Comparison of ENCODE assay signal across 8 cellular contexts in the genomic region with DNA sequence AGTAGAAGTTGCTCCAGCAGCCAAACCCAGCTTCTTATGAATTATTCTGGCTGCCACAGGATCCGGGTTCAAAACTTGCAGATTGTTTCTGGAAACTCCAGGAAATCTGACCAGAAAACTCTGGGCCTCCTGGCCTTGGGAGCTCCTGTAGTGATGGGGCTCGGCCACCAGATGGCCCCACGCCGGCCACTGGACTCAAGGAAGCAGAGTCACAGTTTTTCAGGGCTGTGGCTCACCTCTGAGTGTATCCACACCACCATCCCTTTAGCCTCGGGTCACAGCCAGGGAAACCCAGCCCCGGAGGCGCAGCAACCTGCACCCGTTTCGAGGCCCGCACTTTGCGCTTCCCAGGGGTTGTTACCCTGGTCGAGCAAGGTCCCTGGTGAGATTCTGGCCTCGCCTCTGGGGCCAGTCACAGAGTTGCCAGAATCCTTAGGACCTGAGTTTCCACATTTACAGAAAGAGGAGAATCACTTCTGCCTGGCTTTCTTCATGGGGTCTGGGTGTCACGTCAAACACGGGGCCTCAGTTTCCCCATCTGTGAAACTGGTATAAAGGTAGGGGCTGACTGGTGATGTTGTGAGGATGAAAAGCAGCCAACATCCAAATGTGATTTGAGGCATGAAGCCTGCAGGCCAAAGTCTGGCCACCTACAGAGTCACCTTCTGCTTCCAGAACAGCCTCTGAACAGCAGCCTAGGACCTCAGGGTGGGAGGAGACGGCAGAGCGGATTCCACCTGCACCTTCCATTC. TPM values are rescaled to one million over a fixed set of nuclear protein-coding genes. Genes with fewer than 3 reads are reported as not detected.
DNase-seq lines count a peak whose midpoint lies in the region; ATAC-seq, FAIRE-seq and TF ChIP-seq lines count a peak whose summit lies in the region.

No MANE protein-coding gene starts in this region.

- DNase-seq in BE2C: peak; percentile 83
- peak; percentile 86 for DNase-seq in GM19239 (ENCODE audit: insufficient read length, low spot score)
- peak; percentile 46 to 58 for DNase-seq in activated T-cell treated with anti-CD3 and anti-CD28 coated beads, Interleukin-2, amount 50 U/mL, for 72 hours
- peak; percentile 51 for DNase-seq in germinal center (ENCODE audit: low spot score)
- DNase-seq in omental fat pad (ENCODE audit: low spot score): peak; percentile 54

- H3K36me3 Mint-ChIP-seq in activated T-cell treated with anti-CD3 and anti-CD28 coated beads, Interleukin-2, amount 50 U/mL, for 72 hours (ENCODE audit: insufficient read depth in 2 of 2): no peaks in the 10 kb centered on the region

- H3K4me2 ChIP-seq in OCI-LY1 (ENCODE audit: low read length): no peak overlapping the region

- peak; percentile 46 to 47 for ATAC-seq in activated T-cell treated with anti-CD3 and anti-CD28 coated beads, Interleukin-2, amount 50 U/mL, for 72 hours (replicated peaks in 1 of 2)
- peak; percentile 76 for ATAC-seq in omental fat pad (ENCODE audit: low FRiP score)
- ATAC-seq in GM21825 (IDR thresholded peaks at IDR 0.05; ENCODE audit: unreplicated experiment): no peak
- no peak for ATAC-seq in GM21526 (IDR thresholded peaks at IDR 0.05; ENCODE audit: low FRiP score, unreplicated experiment)

- no peaks in the 10 kb centered on the region for H3K9me2 ChIP-seq in OCI-LY1 (ENCODE audit: low read depth, low read length)

- H3K27ac Mint-ChIP-seq in activated T-cell treated with anti-CD3 and anti-CD28 coated beads, Interleukin-2, amount 50 U/mL, for 72 hours: no peak overlapping the region

- H2AFZ ChIP-seq in OCI-LY1 (ENCODE audit: low read length): no peak overlapping the region

- no peaks in the 10 kb centered on the region for H3K79me2 ChIP-seq in OCI-LY1 (ENCODE audit: insufficient read depth, low read length)

- H3K36me3 ChIP-seq in BE2C (peaks cover 27% of the 10 kb centered on the region), OCI-LY1 (ENCODE audit: insufficient read depth, low read length) (no peaks in the 10 kb centered on the region)

- no peak overlapping the region for H3K4me3 Mint-ChIP-seq in activated T-cell treated with anti-CD3 and anti-CD28 coated beads, Interleukin-2, amount 50 U/mL, for 72 hours

- H4K20me1 ChIP-seq in OCI-LY1 (ENCODE audit: insufficient read depth, low read length): no peaks in the 10 kb centered on the region

- H3K9ac ChIP-seq in OCI-LY1 (ENCODE audit: low read length): no peak overlapping the region

- H3K9me3 ChIP-seq in BE2C (no peaks in the 10 kb centered on the region), OCI-LY1 (ENCODE audit: low read length) (no peaks in the 10 kb centered on the region)

- H3K27me3 ChIP-seq in BE2C: no peaks in the 10 kb centered on the region
- H3K27me3 ChIP-seq in OCI-LY1 (ENCODE audit: insufficient read depth, low read length): no peaks in the 10 kb centered on the region

- TF ChIP-seq CTCF in BE2C (IDR thresholded peaks at IDR 0.05; ENCODE audit: low read depth, low read length) (peak; percentile 93), OCI-LY1 (IDR thresholded peaks at IDR 0.05; ENCODE audit: low read length) (peak; percentile 81), omental fat pad (IDR thresholded peaks at IDR 0.05) (peak in 1 of 3 donors; percentile 36)

- no peaks in the 10 kb centered on the region for H3K4me1 Mint-ChIP-seq in activated T-cell treated with anti-CD3 and anti-CD28 coated beads, Interleukin-2, amount 50 U/mL, for 72 hours (ENCODE audit: low read depth)

- peaks cover 29% of the 10 kb centered on the region for H3K27me3 Mint-ChIP-seq in activated T-cell treated with anti-CD3 and anti-CD28 coated beads, Interleukin-2, amount 50 U/mL, for 72 hours (ENCODE audit: low read depth)

- no peaks in the 10 kb centered on the region for H3F3A ChIP-seq in OCI-LY1 (ENCODE audit: insufficient read depth, low read length)

- no peaks in the 10 kb centered on the region for H3K9me3 Mint-ChIP-seq in activated T-cell treated with anti-CD3 and anti-CD28 coated beads, Interleukin-2, amount 50 U/mL, for 72 hours

- FAIRE-seq in GM19239 (lab: Jason Lieb, UNC): no peak

- H3K27ac ChIP-seq in OCI-LY1 (ENCODE audit: low read depth, low read length, poor library complexity, severe bottlenecking): no peak overlapping the region

- H3K4me3 ChIP-seq in BE2C (ENCODE audit: low read depth, low read length) (no peak overlapping the region), OCI-LY1 (ENCODE audit: low read depth, low read length, poor library complexity, severe bottlenecking) (no peak overlapping the region)

- peaks cover 41% of the 10 kb centered on the region for H3K4me1 ChIP-seq in BE2C
- peaks cover 9% of the 10 kb centered on the region for H3K4me1 ChIP-seq in OCI-LY1 (ENCODE audit: insufficient read depth, low read length, severe bottlenecking)

RNA-seq across cellular contexts. Expression of gene LCTL, which starts 53.5 kb away (rescaled TPM):
- polyA plus RNA-seq in BE2C (2012; ENCODE audit: insufficient read depth, insufficient read length, low read depth): not detected
- total RNA-seq in activated T-cell treated with anti-CD3 and anti-CD28 coated beads, Interleukin-2, amount 50 U/mL, for 72 hours: not detected
- not detected for total RNA-seq in omental fat pad

Comparison
In these comparisons a context has a peak if more than half of its experiments do, and no peak if none do; other contexts are left out.
1. ATAC-seq: peak in activated T-cell treated with anti-CD3 and anti-CD28 coated beads, Interleukin-2, amount 50 U/mL, for 72 hours (2 of 2) and omental fat pad (single experiment); none in GM21825 (single experiment) and GM21526 (single experiment).
2. Peak in every context shown above with its lines, with median percentiles within 50 percentile points of each other: DNase-seq.